In the genomic region with DNA sequence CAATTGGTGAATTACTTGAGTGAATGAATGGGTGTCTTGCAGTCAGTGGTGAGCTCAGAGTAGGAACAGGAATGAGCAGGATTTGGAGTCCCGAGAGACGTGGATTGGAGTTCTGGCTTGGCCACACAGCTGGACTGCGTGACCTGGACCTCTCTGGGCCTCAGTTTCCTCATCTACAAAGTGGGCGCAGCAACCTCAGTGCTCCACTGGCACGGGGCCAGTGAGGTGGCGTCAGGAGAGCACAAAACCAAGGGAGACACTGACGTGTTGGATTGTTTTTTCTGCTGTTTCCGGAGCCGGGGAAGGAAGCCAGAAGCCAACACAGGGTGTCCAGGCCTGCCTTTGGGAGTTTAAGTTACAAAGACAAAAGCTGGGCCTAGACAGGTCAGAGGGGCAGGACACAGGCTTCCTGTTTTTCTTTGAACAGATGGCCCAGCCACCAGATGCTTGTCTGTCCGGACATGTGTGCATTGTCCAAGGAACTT, we compare ENCODE assay signal across 10 cellular contexts. TPM values are rescaled to one million over a fixed set of nuclear protein-coding genes. Genes with fewer than 3 reads are reported as not detected.
A peak's percentile ranks its signal among the peaks of the same experiment; 100 is the strongest.
DNase-seq lines count a peak whose midpoint lies in the region; ATAC-seq, FAIRE-seq and TF ChIP-seq lines count a peak whose summit lies in the region.
"Had no signal": no experiment of that assay in that cellular context is flagged by ENCODE, and none has a peak within 500 bp of the region (broad histone marks: within the 10 kb centered on the region; RNA-seq: fewer than 3 reads in every experiment).

No MANE protein-coding gene starts in this region.

- DNase-seq in HFF-Myc (ENCODE audit: extremely low read depth, low read depth) (peak; percentile 88), left cardiac atrium (peak; percentile 87), gastrocnemius medialis (peak; percentile 37 to 48), D721Med (ENCODE audit: insufficient read length, low spot score) (no peak), SIG-M5 (lab: John Stamatoyannopoulos, UW) (no peak), DMS79 treated with DMSO at 0.1 percent for 48 hours (lab: John Stamatoyannopoulos, UW) (no peak), GM19238 (ENCODE audit: insufficient read length, low spot score) (no peak)
- DNase-seq: stimulated activated CD4-positive, alpha-beta T cell treated with anti-CD3 and anti-CD28 coated beads, Interleukin-15, amount 100 ng/mL, for 24 hours had no signal

- peak; percentile 85 for ATAC-seq in left cardiac atrium
- peak; percentile 77 to 91 for ATAC-seq in gastrocnemius medialis

- in situ Hi-C loops in gastrocnemius medialis (cut with MboI; ENCODE audit: low sequenced_read_pairs in 4 of 4): no loop called here

- intact Hi-C loops in left cardiac atrium (cut with DNase I) (no loop called here), gastrocnemius medialis (cut with DNase I; ENCODE audit: low total_unique reads) (no loop called here)

- TF ChIP-seq POLR2A in gastrocnemius medialis (IDR thresholded peaks at IDR 0.05): no peak

- TF ChIP-seq CTCF in HFF-Myc (IDR thresholded peaks at IDR 0.05; ENCODE audit: low read depth, low read length, missing control alignments): no peak
- TF ChIP-seq CTCF in gastrocnemius medialis (IDR thresholded peaks at IDR 0.05 in 4 of 5, conservative IDR thresholded peaks at IDR 0.05 in 1 of 5): no peak
- no peak for TF ChIP-seq CTCF in D721Med (IDR thresholded peaks at IDR 0.05; ENCODE audit: insufficient read depth, missing control alignments)

- H3K27ac ChIP-seq in angular gyrus (ENCODE audit: low read depth, low read length) (peak overlapping the region; percentile 17), gastrocnemius medialis (peak overlapping the region; percentile 47 to 76 (median 66))

- H3K4me3 ChIP-seq in HFF-Myc (replicated peaks; ENCODE audit: low read depth, low read length): no peak overlapping the region
- no peak overlapping the region for H3K4me3 ChIP-seq in gastrocnemius medialis

- no peaks in the 10 kb centered on the region for H3K4me1 ChIP-seq in gastrocnemius medialis

- no peaks in the 10 kb centered on the region for H3K36me3 ChIP-seq in gastrocnemius medialis

- FAIRE-seq in D721Med (lab: Jason Lieb, UNC): no peak

- peaks cover 0 to under 1% (median 0%) of the 10 kb centered on the region in 3 donors for H3K27me3 ChIP-seq in gastrocnemius medialis

- H3K9me3 ChIP-seq in gastrocnemius medialis: no peaks in the 10 kb centered on the region

RNA-seq across cellular contexts. Expression of a gene that starts 6.5 kb away (rescaled TPM):
- total RNA-seq in left cardiac atrium (10 to 100 TPM; 37.5 to 61.1 TPM), gastrocnemius medialis (1 to 10 TPM; 4.7 to 9.6 (median 5.8) TPM)

RNA-seq across cellular contexts. Expression of a gene that starts 27.1 kb away (rescaled TPM):
- total RNA-seq in left cardiac atrium (not detected), gastrocnemius medialis (not detected)
- total RNA-seq: T-helper 1 cell treated with Interleukin-12 subunit alpha and Interleukin-12 subunit beta and Interleukin-4 antibody, amounts not matched to agents 30 ng/mL and 1 ng/mL, for 36 hours had no signal

RNA-seq across cellular contexts. Expression of a gene that starts 29.4 kb away (rescaled TPM):
- total RNA-seq in left cardiac atrium (10 to 100 TPM in 1 of 2 donors, 1 to 10 TPM in 1; 4.0 to 20.3 TPM), gastrocnemius medialis (under 1 TPM in 1 of 4 donors, not detected in 3; 0.47 TPM)
- total RNA-seq: T-helper 1 cell treated with Interleukin-12 subunit alpha and Interleukin-12 subunit beta and Interleukin-4 antibody, amounts not matched to agents 30 ng/mL and 1 ng/mL, for 36 hours had no signal

Comparison
In these comparisons a context has a peak if more than half of its experiments do, and no peak if none do; other contexts are left out.
1. DNase-seq: peak in HFF-Myc (single experiment), left cardiac atrium (single experiment) and gastrocnemius medialis (2 of 2); none in D721Med (single experiment), SIG-M5 (single experiment), DMS79 treated with DMSO at 0.1 percent for 48 hours (single experiment) and GM19238 (single experiment).